Comparison of ENCODE assay signal across 7 cellular contexts in the genomic region with DNA sequence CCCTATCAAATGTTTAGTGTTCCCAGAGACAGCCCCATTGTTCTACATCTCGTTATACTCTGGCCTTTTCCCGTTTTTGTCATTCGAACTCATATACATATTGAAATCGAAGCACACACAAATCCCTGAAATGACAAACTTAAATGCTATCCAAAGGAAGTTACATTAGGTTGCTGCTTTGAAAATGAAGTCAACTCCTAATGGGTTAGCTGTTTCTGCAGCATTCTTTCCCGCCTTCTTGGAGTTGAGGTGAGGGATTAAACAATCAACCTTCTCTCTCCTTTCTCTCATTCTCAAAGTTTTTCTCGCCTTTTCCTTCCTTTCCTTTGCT. TPM values are rescaled to one million over a fixed set of nuclear protein-coding genes. Genes with fewer than 3 reads are reported as not detected.
DNase-seq lines count a peak whose midpoint lies in the region; ATAC-seq and TF ChIP-seq lines count a peak whose summit lies in the region.

No MANE protein-coding gene starts in this region.

- POLR2A ChIA-PET in HCT116 (lab: Charles Lee), result no interaction called here

- H3K4me1 ChIP-seq in HCT116 (ENCODE audit: control insufficient read depth in 1 of 2, insufficient read depth in 2 of 2, low read length in 2 of 2), result peaks cover 14 to 27% of the 10 kb centered on the region in 2 experiments; a peak in 3 of 4 replicates
- peaks cover 9% of the 10 kb centered on the region for H3K4me1 ChIP-seq in skeletal muscle satellite cell (ENCODE audit: control insufficient read depth, insufficient read depth, low read length)

- TF ChIP-seq RAD21 in HCT116 (IDR thresholded peaks at IDR 0.05; ENCODE audit: low read depth), result no peak

- H3K4me3 ChIP-seq in HCT116 (replicated peaks in 1 of 2; ENCODE audit: low read depth in 1 of 2, low read length in 2 of 2) (peak overlapping the region; percentile 48 to 63), SK-N-MC (peak overlapping the region; percentile 95), fibroblast of pulmonary artery (replicated peaks; ENCODE audit: low read depth, low read length) (peak overlapping the region; percentile 76), skeletal muscle satellite cell (ENCODE audit: low read length) (peak overlapping the region; percentile 96)

- TF ChIP-seq CTCF in HCT116 (IDR thresholded peaks at IDR 0.05 in 2 of 3, conservative IDR thresholded peaks at IDR 0.05 in 1 of 3; ENCODE audit: borderline replicate concordance in 1 of 3, insufficient read depth in 1 of 3, low read depth in 2 of 3, low read length in 2 of 3) (no peak), fibroblast of pulmonary artery (IDR thresholded peaks at IDR 0.05; ENCODE audit: low read length, missing control alignments) (no peak)

- peak overlapping the region; percentile 96 for H2AFZ ChIP-seq in HCT116 (ENCODE audit: low read depth, low read length, poor library complexity, severe bottlenecking)

- no peak for ATAC-seq in HCT116

- peak overlapping the region; percentile 90 for H3K4me2 ChIP-seq in HCT116 (ENCODE audit: low read length)
- H3K4me2 ChIP-seq in skeletal muscle satellite cell (ENCODE audit: low read length), result peak overlapping the region; percentile 91

- H3K27ac ChIP-seq in HCT116 (ENCODE audit: low read depth, low read length), result peak overlapping the region; percentile 40
- H3K27ac ChIP-seq in SK-N-MC, result peak overlapping the region; percentile 74

- H3K9me2 ChIP-seq in HCT116 (ENCODE audit: insufficient read depth), result no peaks in the 10 kb centered on the region

- RAD21 ChIA-PET in HCT116 (lab: Charles Lee; ENCODE audit: low non-redundant PET in 1 of 2, low total read pairs in 2 of 2, uncharacterized antibody in 2 of 2, unreplicated experiment in 2 of 2), result no interaction called here

- no peak for TF ChIP-seq POLR2A in HCT116 (IDR thresholded peaks at IDR 0.05; ENCODE audit: borderline replicate concordance, extremely low read depth, insufficient read depth, insufficient read length)

- H3K27me3 ChIP-seq in HCT116 (ENCODE audit: insufficient read depth, low read length), result no peaks in the 10 kb centered on the region
- H3K27me3 ChIP-seq in skeletal muscle satellite cell (ENCODE audit: control insufficient read depth, insufficient read depth, low read length), result no peaks in the 10 kb centered on the region

- H3K9me3 ChIP-seq in HCT116 (ENCODE audit: control insufficient read depth in 1 of 2, insufficient read depth in 1 of 2, low read depth in 1 of 2, low read length in 2 of 2), result no peaks in the 10 kb centered on the region
- H3K9me3 ChIP-seq in SK-N-MC (ENCODE audit: low read depth, low read length), result no peaks in the 10 kb centered on the region
- no peaks in the 10 kb centered on the region for H3K9me3 ChIP-seq in skeletal muscle satellite cell (replicated peaks; ENCODE audit: low read length)

- H3K9ac ChIP-seq in HCT116 (ENCODE audit: low read length) (peak overlapping the region; percentile 42), SK-N-MC (ENCODE audit: insufficient read length) (peak overlapping the region; percentile 59), skeletal muscle satellite cell (ENCODE audit: low read depth, low read length) (peak overlapping the region; percentile 82)

- DNase-seq in HCT116 (ENCODE audit: low read depth, low spot score) (no peak), SK-N-MC (ENCODE audit: low read depth, low spot score) (no peak), fibroblast of pulmonary artery (ENCODE audit: low read depth) (no peak), DMS 273 treated with DMSO at 0.1 percent for 48 hours (lab: John Stamatoyannopoulos, UW) (no peak), AG08395 (ENCODE audit: low spot score) (no peak)
- no peak for DNase-seq in activated CD4-positive, alpha-beta T cell treated with anti-CD3 and anti-CD28 coated beads for 4 hours

- intact Hi-C loops in HCT116 (cut with micrococcal nuclease), result loop anchor here (5.0 kb wide), 1 partner anchor 34 kb away; the partner anchor contains the start of gene M6PR

- no peaks in the 10 kb centered on the region for H3K79me2 ChIP-seq in HCT116 (ENCODE audit: insufficient read depth, low read length)

- TSS peak; percentile 54 for BruUV-seq in HCT116 (replicated peaks; lab: Mats Ljungman, UMichigan)

- H4K20me1 ChIP-seq in HCT116 (ENCODE audit: insufficient read depth), result no peaks in the 10 kb centered on the region

- H3K36me3 ChIP-seq in HCT116 (ENCODE audit: control insufficient read depth in 1 of 2, insufficient read depth in 2 of 2, low read length in 2 of 2) (no peaks in the 10 kb centered on the region), SK-N-MC (ENCODE audit: insufficient read depth, low read length) (0 out of 2 replicates have a peak, but pooled peaks cover 5% of the 10 kb centered on the region), skeletal muscle satellite cell (ENCODE audit: insufficient read depth, low read length) (peaks cover 3% of the 10 kb centered on the region)

- CTCF ChIA-PET in HCT116 (lab: Charles Lee), result interaction anchor here (1.6 kb wide), 1 partner anchor 24 kb away, joined by 5 read pairs; no protein-coding TSS in a partner anchor

TF ChIP-seq in HCT116, 20 proteins besides CTCF, POLR2A, EP300 and RAD21:
- TF ChIP-seq SIN3A (IDR thresholded peaks at IDR 0.05; ENCODE audit: low read depth), result no peak

RNA-seq across cellular contexts. Expression of gene PHC1, which starts 0.6 kb away (rescaled TPM):
- 22.8 TPM for total RNA-seq in HCT116 (2021; ENCODE audit: unreplicated experiment)
- 15.5 and 16.2 TPM in 2 replicates for polyA plus RNA-seq in HCT116 (2012)
- 10.5 and 12.7 TPM in 2 replicates for total RNA-seq in skeletal muscle satellite cell (2012; rRNA removed)

RNA-seq across cellular contexts. Expression of gene M6PR, which starts 35.8 kb away (rescaled TPM):
- 142 TPM for total RNA-seq in HCT116 (2021; ENCODE audit: unreplicated experiment)
- polyA plus RNA-seq in HCT116 (2012), result 114 and 136 TPM in 2 replicates
- 106 and 124 TPM in 2 replicates for total RNA-seq in skeletal muscle satellite cell (2012; rRNA removed)
